29 cellular contexts compared by ENCODE assay signal in genomic region chr6:105611606-105612005, GRCh38.
DNase-seq lines count a peak whose midpoint lies in the region; ATAC-seq, FAIRE-seq and TF ChIP-seq lines count a peak whose summit lies in the region.
"Had no signal": no experiment of that assay in that cellular context is flagged by ENCODE, and none has a peak within 500 bp of the region (broad histone marks: within the 10 kb centered on the region; RNA-seq: fewer than 3 reads in every experiment).

No MANE protein-coding gene starts in this region.

- no peak overlapping the region for H3K27ac Mint-ChIP-seq in stimulated activated naive CD8-positive, alpha-beta T cell treated with anti-CD3 and anti-CD28 coated beads, Interleukin-15, amount 100 ng/mL, for 72 hours
- H3K27ac Mint-ChIP-seq: activated naive CD8-positive, alpha-beta T cell treated with anti-CD3 and anti-CD28 coated beads, Interleukin-2, amount 10 ng/mL, durations not matched to agents 7 days and 5 days; HFFc6; natural killer cell treated with Interleukin-12 subunit alpha and Interleukin-12 subunit beta and Interleukin-15 and Interleukin-18, amount 100 ng/mL, for 72 hours; T-cell had no signal

- peaks cover 34% of the 10 kb centered on the region for H3K27me3 Mint-ChIP-seq in stimulated activated naive CD8-positive, alpha-beta T cell treated with anti-CD3 and anti-CD28 coated beads, Interleukin-15, amount 100 ng/mL, for 72 hours
- H3K27me3 Mint-ChIP-seq: central memory CD8-positive, alpha-beta T cell; natural killer cell treated with Interleukin-12 subunit alpha and Interleukin-12 subunit beta and Interleukin-15 and Interleukin-18, amount 100 ng/mL, for 72 hours had no signal

- H3K36me3 ChIP-seq in bronchial epithelial cell (ENCODE audit: control insufficient read depth, insufficient read depth, low read length), result no peaks in the 10 kb centered on the region
- H3K36me3 ChIP-seq: esophagus muscularis mucosa, tibial artery had no signal

- peaks cover 0 to 12% of the 10 kb centered on the region in 2 donors for H3K9me3 Mint-ChIP-seq in stimulated activated naive CD8-positive, alpha-beta T cell treated with anti-CD3 and anti-CD28 coated beads, Interleukin-15, amount 100 ng/mL, for 72 hours
- H3K9me3 Mint-ChIP-seq: HFFc6 had no signal

- H3K4me3 ChIP-seq in bronchial epithelial cell (ENCODE audit: low read depth, low read length), result no peak overlapping the region
- H3K4me3 ChIP-seq: esophagus muscularis mucosa, tibial artery had no signal

- TF ChIP-seq POLR2A in erythroblast (IDR thresholded peaks at IDR 0.05; ENCODE audit: low read length), result no peak

- H3K4me1 Mint-ChIP-seq in stimulated activated naive CD8-positive, alpha-beta T cell treated with anti-CD3 and anti-CD28 coated beads, Interleukin-15, amount 100 ng/mL, for 72 hours, result peaks cover 9% of the 10 kb centered on the region
- H3K4me1 Mint-ChIP-seq: central memory CD8-positive, alpha-beta T cell had no signal

- peak; percentile 52 for ATAC-seq in Right ventricle myocardium inferior
- ATAC-seq in stimulated activated naive CD8-positive, alpha-beta T cell treated with anti-CD3 and anti-CD28 coated beads, Interleukin-15, amount 100 ng/mL, for 72 hours, result no peak
- ATAC-seq: HepG2; natural killer cell treated with Interleukin-12 subunit alpha and Interleukin-12 subunit beta and Interleukin-15 and Interleukin-18, amount 100 ng/mL, for 72 hours; T-cell had no signal

- H3K4me3 Mint-ChIP-seq in stimulated activated naive CD8-positive, alpha-beta T cell treated with anti-CD3 and anti-CD28 coated beads, Interleukin-15, amount 100 ng/mL, for 72 hours, result no peak overlapping the region
- H3K4me3 Mint-ChIP-seq: activated naive CD8-positive, alpha-beta T cell treated with anti-CD3 and anti-CD28 coated beads, Interleukin-2, amount 10 ng/mL, durations not matched to agents 7 days and 5 days; central memory CD8-positive, alpha-beta T cell; HFFc6; natural killer cell treated with Interleukin-12 subunit alpha and Interleukin-12 subunit beta and Interleukin-15 and Interleukin-18, amount 100 ng/mL, for 72 hours; T-cell had no signal

- DNase-seq in Right ventricle myocardium inferior (ENCODE audit: missing footprints), result no peak
- DNase-seq in cardiac septum (ENCODE audit: low spot score), result no peak
- peak; percentile 59 for DNase-seq in bronchial epithelial cell (ENCODE audit: low read depth)
- DNase-seq in left kidney (ENCODE audit: low read depth, low spot score), result peak; percentile 33
- no peak for DNase-seq in stimulated activated naive CD8-positive, alpha-beta T cell treated with anti-CD3 and anti-CD28 coated beads, Interleukin-15, amount 100 ng/mL, for 72 hours
- DNase-seq in GM19239 (ENCODE audit: insufficient read length, low spot score), result no peak
- DNase-seq in erythroblast (lab: John Stamatoyannopoulos, UW), result no peak
- DNase-seq in activated naive CD4-positive, alpha-beta T cell treated with anti-CD3 and anti-CD28 coated beads, Interleukin-2, amount 50 U/mL, for 16 hours, result no peak
- DNase-seq: activated CD4-positive, alpha-beta T cell treated with anti-CD3 and anti-CD28 coated beads, Interleukin-2, amount 50 U/mL, for 1 hour; activated gamma-delta T cell; activated naive CD8-positive, alpha-beta T cell treated with anti-CD3 and anti-CD28 coated beads, Interleukin-2, amount 10 ng/mL, durations not matched to agents 7 days and 5 days; activated T-cell treated with anti-CD3 and anti-CD28 coated beads, Interleukin-2, amount 50 U/mL, for 1 hour; DMS79; GOT3; HFFc6; hippocampal formation; Kasumi-1; left cardiac atrium; NCI-H146; NCI-H446; NCI-H774; occipital lobe; T-cell; tibial artery had no signal

- H3K27me3 ChIP-seq in bronchial epithelial cell (ENCODE audit: control insufficient read depth, insufficient read depth, low read length), result no peaks in the 10 kb centered on the region
- H3K27me3 ChIP-seq: esophagus muscularis mucosa, tibial artery had no signal

- no peak for TF ChIP-seq CTCF in bronchial epithelial cell (IDR thresholded peaks at IDR 0.05; ENCODE audit: insufficient read depth, low read length, severe bottlenecking)

- intact Hi-C loops in Right ventricle myocardium inferior (cut with DNase I) (no loop called here), cardiac septum (cut with DNase I) (no loop called here)

- FAIRE-seq in bronchial epithelial cell (lab: Jason Lieb, UNC) (no peak), GM19239 (lab: Jason Lieb, UNC) (no peak)
- FAIRE-seq: G401.6, HepG2 had no signal

Comparison
In these comparisons a context has a peak if more than half of its experiments do, and no peak if none do; other contexts are left out.
1. DNase-seq: peak in bronchial epithelial cell (single experiment) and left kidney (single experiment); none in Right ventricle myocardium inferior (single experiment), cardiac septum (single experiment), stimulated activated naive CD8-positive, alpha-beta T cell treated with anti-CD3 and anti-CD28 coated beads, Interleukin-15, amount 100 ng/mL, for 72 hours (0 of 2), GM19239 (single experiment), erythroblast (0 of 2) and activated naive CD4-positive, alpha-beta T cell treated with anti-CD3 and anti-CD28 coated beads, Interleukin-2, amount 50 U/mL, for 16 hours (single experiment).